In the genomic region with DNA sequence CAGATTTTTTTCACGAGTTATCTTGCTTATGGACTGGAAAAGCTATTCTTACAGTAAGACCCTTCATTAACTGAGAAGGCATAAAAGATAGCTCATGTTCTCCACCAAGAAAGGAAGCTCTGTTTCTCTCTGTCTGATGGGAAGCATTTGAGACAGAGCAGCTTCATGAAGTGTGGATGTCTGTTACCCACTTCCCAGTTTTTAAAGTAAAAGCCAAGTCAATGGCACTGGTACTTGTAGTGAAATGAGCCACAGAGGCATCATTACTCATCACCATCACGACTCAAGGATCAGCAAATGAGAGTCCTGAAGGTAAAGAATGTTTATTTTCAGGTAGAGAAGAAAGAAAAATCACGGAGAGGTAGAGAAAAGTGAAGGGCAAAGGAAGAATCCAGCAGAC, we compare ENCODE assay signal across 1 cellular context.
TF ChIP-seq lines count a peak whose summit lies in the region.

No MANE protein-coding gene starts in this region.

TF ChIP-seq in IMR-90, 13 proteins besides CTCF, POLR2A, EP300 and RAD21:
- TF ChIP-seq RCOR1 (IDR thresholded peaks at IDR 0.05; ENCODE audit: insufficient replicate concordance, low read length) (no peak), FOS (IDR thresholded peaks at IDR 0.05; ENCODE audit: low read depth, low read length) (no peak), ELK1 (IDR thresholded peaks at IDR 0.05; ENCODE audit: borderline replicate concordance, low read depth, low read length) (no peak), MXI1 (IDR thresholded peaks at IDR 0.05; ENCODE audit: borderline replicate concordance, low read depth, low read length) (no peak), MAZ (IDR thresholded peaks at IDR 0.05; ENCODE audit: borderline replicate concordance, low read depth, low read length) (no peak), BHLHE40 (IDR thresholded peaks at IDR 0.05; ENCODE audit: low read depth, low read length) (no peak), RFX5 (IDR thresholded peaks at IDR 0.05; ENCODE audit: low read depth, low read length) (no peak), MAFK (IDR thresholded peaks at IDR 0.05; ENCODE audit: low read depth, low read length) (no peak), NFE2L2 (IDR thresholded peaks at IDR 0.05; ENCODE audit: low read depth, low read length) (no peak)
TF ChIP-seq in IMR-90: peak in this region for 0.
